ENCODE assay signal across 7 cellular contexts in the genomic region with DNA sequence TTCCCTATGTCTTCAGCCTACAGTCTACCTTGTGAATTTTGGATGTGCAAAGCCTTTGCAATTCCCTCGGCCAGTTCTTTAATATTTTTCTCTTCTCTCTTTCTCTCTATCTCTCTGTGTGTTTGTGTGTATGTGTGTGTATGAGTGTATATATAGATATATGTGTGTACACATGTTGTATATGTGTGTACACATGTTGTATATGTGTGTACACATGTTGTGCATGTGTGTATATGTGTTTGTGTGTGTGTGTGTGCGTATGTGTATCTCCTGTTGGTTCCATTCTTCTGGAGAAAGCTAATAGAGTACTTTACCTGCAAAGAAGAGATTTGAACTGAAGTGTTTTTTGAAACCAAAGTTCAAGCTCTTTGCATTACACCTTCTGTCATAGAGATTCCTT.
"Had no signal": no experiment of that assay in that cellular context is flagged by ENCODE, and none has a peak within 500 bp of the region (broad histone marks: within the 10 kb centered on the region; RNA-seq: fewer than 3 reads in every experiment).

No MANE protein-coding gene starts in this region.

- H3K4me2 ChIP-seq: KMS-11 had no signal

- H3K4me3 ChIP-seq: K562 had no signal

- DNase-seq: IMR-90, KBM-7, KG1 had no signal

- H3K9ac ChIP-seq: KMS-11 had no signal

- H3K27ac ChIP-seq: HL-60, KMS-11 had no signal

- ATAC-seq: K562 had no signal

- FAIRE-seq: HTR-8/SVneo, K562 had no signal
